2 cellular contexts compared by ENCODE assay signal in the genomic region with DNA sequence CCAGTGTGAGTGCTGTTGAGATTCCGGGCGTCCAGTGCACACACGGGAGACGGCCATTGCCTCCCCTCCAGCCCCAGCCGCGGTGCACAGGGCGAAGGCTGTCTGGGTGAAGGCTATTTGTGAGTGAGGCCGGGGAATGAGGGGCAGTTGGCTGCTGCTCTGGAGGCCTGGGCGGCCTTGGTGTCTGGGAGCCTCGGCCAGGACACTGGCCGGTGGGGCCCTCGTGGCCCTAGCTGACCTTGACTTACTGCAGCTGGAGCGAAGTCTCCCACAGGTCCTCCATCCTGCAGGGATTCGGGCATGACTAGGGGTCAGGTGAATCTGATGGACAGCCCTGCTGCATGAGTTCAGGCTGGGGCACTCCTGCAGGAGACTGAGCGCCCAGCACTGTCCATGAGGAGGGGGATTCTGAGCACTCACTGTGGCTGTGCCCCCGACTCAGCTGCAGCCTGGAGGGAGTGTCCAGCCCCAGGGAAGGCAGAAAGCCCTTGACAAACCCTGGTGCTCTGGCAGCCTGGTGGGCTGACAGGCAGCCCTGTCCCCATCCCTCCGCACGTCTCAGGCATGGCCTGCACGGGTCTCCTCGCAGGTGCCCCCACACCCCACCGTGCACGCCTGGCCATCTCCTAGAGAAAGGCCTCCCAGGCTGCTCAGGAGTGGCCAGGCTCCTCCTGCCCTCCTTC.
TF ChIP-seq lines count a peak whose summit lies in the region.

No MANE protein-coding gene starts in this region.

TF ChIP-seq in WTC11, 78 proteins besides CTCF, POLR2A, EP300 and RAD21:
- TF ChIP-seq RELA (CRISPR knock-in tag; IDR thresholded peaks at IDR 0.05; ENCODE audit: borderline replicate concordance) (no peak), RORB (CRISPR knock-in tag; IDR thresholded peaks at IDR 0.05) (no peak), ELF4 (CRISPR knock-in tag; IDR thresholded peaks at IDR 0.05; ENCODE audit: low read depth) (no peak), OVOL2 (CRISPR knock-in tag; IDR thresholded peaks at IDR 0.05; ENCODE audit: borderline replicate concordance) (no peak), FOXK1 (CRISPR knock-in tag; IDR thresholded peaks at IDR 0.05) (no peak), FOXP1 (CRISPR knock-in tag; IDR thresholded peaks at IDR 0.05; ENCODE audit: borderline replicate concordance) (no peak), ZNF317 (CRISPR knock-in tag; IDR thresholded peaks at IDR 0.05; ENCODE audit: borderline replicate concordance, low read depth) (no peak)
- TF ChIP-seq, protein P1, sequence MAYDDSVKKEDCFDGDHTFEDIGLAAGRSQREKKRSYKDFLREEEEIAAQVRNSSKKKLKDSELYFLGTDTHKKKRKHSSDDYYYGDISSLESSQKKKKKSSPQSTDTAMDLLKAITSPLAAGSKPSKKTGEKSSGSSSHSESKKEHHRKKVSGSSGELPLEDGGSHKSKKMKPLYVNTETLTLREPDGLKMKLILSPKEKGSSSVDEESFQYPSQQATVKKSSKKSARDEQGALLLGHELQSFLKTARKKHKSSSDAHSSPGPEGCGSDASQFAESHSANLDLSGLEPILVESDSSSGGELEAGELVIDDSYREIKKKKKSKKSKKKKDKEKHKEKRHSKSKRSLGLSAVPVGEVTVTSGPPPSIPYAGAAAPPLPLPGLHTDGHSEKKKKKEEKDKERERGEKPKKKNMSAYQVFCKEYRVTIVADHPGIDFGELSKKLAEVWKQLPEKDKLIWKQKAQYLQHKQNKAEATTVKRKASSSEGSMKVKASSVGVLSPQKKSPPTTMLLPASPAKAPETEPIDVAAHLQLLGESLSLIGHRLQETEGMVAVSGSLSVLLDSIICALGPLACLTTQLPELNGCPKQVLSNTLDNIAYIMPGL (CRISPR knock-in tag; IDR thresholded peaks at IDR 0.05), result no peak

TF ChIP-seq in HepG2, 621 proteins besides CTCF, POLR2A, EP300 and RAD21:
- TF ChIP-seq, protein P2, sequence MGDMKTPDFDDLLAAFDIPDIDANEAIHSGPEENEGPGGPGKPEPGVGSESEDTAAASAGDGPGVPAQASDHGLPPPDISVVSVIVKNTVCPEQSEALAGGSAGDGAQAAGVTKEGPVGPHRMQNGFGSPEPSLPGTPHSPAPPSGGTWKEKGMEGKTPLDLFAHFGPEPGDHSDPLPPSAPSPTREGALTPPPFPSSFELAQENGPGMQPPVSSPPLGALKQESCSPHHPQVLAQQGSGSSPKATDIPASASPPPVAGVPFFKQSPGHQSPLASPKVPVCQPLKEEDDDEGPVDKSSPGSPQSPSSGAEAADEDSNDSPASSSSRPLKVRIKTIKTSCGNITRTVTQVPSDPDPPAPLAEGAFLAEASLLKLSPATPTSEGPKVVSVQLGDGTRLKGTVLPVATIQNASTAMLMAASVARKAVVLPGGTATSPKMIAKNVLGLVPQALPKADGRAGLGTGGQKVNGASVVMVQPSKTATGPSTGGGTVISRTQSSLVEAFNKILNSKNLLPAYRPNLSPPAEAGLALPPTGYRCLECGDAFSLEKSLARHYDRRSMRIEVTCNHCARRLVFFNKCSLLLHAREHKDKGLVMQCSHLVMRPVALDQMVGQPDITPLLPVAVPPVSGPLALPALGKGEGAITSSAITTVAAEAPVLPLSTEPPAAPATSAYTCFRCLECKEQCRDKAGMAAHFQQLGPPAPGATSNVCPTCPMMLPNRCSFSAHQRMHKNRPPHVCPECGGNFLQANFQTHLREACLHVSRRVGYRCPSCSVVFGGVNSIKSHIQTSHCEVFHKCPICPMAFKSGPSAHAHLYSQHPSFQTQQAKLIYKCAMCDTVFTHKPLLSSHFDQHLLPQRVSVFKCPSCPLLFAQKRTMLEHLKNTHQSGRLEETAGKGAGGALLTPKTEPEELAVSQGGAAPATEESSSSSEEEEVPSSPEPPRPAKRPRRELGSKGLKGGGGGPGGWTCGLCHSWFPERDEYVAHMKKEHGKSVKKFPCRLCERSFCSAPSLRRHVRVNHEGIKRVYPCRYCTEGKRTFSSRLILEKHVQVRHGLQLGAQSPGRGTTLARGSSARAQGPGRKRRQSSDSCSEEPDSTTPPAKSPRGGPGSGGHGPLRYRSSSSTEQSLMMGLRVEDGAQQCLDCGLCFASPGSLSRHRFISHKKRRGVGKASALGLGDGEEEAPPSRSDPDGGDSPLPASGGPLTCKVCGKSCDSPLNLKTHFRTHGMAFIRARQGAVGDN (CRISPR knock-in tag; IDR thresholded peaks at IDR 0.05), result peak; percentile 47
- TF ChIP-seq, protein P3, sequence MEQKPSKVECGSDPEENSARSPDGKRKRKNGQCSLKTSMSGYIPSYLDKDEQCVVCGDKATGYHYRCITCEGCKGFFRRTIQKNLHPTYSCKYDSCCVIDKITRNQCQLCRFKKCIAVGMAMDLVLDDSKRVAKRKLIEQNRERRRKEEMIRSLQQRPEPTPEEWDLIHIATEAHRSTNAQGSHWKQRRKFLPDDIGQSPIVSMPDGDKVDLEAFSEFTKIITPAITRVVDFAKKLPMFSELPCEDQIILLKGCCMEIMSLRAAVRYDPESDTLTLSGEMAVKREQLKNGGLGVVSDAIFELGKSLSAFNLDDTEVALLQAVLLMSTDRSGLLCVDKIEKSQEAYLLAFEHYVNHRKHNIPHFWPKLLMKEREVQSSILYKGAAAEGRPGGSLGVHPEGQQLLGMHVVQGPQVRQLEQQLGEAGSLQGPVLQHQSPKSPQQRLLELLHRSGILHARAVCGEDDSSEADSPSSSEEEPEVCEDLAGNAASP (CRISPR knock-in tag; IDR thresholded peaks at IDR 0.05; ENCODE audit: borderline replicate concordance), result peak; percentile 60; the same call in 1 of the 2 replicates
- TF ChIP-seq, protein P4, sequence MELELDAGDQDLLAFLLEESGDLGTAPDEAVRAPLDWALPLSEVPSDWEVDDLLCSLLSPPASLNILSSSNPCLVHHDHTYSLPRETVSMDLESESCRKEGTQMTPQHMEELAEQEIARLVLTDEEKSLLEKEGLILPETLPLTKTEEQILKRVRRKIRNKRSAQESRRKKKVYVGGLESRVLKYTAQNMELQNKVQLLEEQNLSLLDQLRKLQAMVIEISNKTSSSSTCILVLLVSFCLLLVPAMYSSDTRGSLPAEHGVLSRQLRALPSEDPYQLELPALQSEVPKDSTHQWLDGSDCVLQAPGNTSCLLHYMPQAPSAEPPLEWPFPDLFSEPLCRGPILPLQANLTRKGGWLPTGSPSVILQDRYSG (CRISPR knock-in tag; IDR thresholded peaks at IDR 0.05), result no peak
- TF ChIP-seq ZZZ3 (CRISPR knock-in tag; IDR thresholded peaks at IDR 0.05; ENCODE audit: borderline replicate concordance), result no peak
- TF ChIP-seq ZNF543 (CRISPR knock-in tag; IDR thresholded peaks at IDR 0.05), result peak; percentile 56; the same call in 1 of the 2 replicates
- TF ChIP-seq BCL6 (CRISPR knock-in tag; IDR thresholded peaks at IDR 0.05), result peak; percentile 25; the same call in 1 of the 2 replicates
- TF ChIP-seq HNF4A (CRISPR knock-in tag; IDR thresholded peaks at IDR 0.05), result peak; percentile 15; the same call in 1 of the 2 replicates
- TF ChIP-seq, protein P5, sequence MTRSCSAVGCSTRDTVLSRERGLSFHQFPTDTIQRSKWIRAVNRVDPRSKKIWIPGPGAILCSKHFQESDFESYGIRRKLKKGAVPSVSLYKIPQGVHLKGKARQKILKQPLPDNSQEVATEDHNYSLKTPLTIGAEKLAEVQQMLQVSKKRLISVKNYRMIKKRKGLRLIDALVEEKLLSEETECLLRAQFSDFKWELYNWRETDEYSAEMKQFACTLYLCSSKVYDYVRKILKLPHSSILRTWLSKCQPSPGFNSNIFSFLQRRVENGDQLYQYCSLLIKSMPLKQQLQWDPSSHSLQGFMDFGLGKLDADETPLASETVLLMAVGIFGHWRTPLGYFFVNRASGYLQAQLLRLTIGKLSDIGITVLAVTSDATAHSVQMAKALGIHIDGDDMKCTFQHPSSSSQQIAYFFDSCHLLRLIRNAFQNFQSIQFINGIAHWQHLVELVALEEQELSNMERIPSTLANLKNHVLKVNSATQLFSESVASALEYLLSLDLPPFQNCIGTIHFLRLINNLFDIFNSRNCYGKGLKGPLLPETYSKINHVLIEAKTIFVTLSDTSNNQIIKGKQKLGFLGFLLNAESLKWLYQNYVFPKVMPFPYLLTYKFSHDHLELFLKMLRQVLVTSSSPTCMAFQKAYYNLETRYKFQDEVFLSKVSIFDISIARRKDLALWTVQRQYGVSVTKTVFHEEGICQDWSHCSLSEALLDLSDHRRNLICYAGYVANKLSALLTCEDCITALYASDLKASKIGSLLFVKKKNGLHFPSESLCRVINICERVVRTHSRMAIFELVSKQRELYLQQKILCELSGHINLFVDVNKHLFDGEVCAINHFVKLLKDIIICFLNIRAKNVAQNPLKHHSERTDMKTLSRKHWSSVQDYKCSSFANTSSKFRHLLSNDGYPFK (CRISPR knock-in tag; IDR thresholded peaks at IDR 0.05; ENCODE audit: borderline replicate concordance), result no peak
- no peak for TF ChIP-seq SP5 (CRISPR knock-in tag; IDR thresholded peaks at IDR 0.05; ENCODE audit: borderline replicate concordance, low read depth)
- TF ChIP-seq TCF12 (IDR thresholded peaks at IDR 0.05), result no peak
- TF ChIP-seq TCF12 (CRISPR knock-in tag; IDR thresholded peaks at IDR 0.05), result no peak
- TF ChIP-seq, protein P6, sequence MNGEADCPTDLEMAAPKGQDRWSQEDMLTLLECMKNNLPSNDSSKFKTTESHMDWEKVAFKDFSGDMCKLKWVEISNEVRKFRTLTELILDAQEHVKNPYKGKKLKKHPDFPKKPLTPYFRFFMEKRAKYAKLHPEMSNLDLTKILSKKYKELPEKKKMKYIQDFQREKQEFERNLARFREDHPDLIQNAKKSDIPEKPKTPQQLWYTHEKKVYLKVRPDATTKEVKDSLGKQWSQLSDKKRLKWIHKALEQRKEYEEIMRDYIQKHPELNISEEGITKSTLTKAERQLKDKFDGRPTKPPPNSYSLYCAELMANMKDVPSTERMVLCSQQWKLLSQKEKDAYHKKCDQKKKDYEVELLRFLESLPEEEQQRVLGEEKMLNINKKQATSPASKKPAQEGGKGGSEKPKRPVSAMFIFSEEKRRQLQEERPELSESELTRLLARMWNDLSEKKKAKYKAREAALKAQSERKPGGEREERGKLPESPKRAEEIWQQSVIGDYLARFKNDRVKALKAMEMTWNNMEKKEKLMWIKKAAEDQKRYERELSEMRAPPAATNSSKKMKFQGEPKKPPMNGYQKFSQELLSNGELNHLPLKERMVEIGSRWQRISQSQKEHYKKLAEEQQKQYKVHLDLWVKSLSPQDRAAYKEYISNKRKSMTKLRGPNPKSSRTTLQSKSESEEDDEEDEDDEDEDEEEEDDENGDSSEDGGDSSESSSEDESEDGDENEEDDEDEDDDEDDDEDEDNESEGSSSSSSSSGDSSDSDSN (CRISPR knock-in tag; IDR thresholded peaks at IDR 0.05), result peak; percentile 60; the same call in 1 of the 2 replicates
- TF ChIP-seq ZFX (CRISPR knock-in tag; IDR thresholded peaks at IDR 0.05; ENCODE audit: low read depth), result peak; percentile 46; the same call in 1 of the 2 replicates
- TF ChIP-seq, protein P7, sequence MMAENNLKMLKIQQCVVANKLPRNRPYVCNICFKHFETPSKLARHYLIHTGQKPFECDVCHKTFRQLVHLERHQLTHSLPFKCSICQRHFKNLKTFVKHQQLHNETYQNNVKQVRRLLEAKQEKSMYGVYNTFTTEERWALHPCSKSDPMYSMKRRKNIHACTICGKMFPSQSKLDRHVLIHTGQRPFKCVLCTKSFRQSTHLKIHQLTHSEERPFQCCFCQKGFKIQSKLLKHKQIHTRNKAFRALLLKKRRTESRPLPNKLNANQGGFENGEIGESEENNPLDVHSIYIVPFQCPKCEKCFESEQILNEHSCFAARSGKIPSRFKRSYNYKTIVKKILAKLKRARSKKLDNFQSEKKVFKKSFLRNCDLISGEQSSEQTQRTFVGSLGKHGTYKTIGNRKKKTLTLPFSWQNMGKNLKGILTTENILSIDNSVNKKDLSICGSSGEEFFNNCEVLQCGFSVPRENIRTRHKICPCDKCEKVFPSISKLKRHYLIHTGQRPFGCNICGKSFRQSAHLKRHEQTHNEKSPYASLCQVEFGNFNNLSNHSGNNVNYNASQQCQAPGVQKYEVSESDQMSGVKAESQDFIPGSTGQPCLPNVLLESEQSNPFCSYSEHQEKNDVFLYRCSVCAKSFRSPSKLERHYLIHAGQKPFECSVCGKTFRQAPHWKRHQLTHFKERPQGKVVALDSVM (CRISPR knock-in tag; IDR thresholded peaks at IDR 0.05), result 0 out of 2 replicates have a peak, but pooled peaks have one; percentile 20
- TF ChIP-seq SALL1 (CRISPR knock-in tag; IDR thresholded peaks at IDR 0.05), result peak; percentile 41; the same call in 1 of the 2 replicates
